Comparison of ENCODE assay signal across 2 cellular contexts in the genomic region with DNA sequence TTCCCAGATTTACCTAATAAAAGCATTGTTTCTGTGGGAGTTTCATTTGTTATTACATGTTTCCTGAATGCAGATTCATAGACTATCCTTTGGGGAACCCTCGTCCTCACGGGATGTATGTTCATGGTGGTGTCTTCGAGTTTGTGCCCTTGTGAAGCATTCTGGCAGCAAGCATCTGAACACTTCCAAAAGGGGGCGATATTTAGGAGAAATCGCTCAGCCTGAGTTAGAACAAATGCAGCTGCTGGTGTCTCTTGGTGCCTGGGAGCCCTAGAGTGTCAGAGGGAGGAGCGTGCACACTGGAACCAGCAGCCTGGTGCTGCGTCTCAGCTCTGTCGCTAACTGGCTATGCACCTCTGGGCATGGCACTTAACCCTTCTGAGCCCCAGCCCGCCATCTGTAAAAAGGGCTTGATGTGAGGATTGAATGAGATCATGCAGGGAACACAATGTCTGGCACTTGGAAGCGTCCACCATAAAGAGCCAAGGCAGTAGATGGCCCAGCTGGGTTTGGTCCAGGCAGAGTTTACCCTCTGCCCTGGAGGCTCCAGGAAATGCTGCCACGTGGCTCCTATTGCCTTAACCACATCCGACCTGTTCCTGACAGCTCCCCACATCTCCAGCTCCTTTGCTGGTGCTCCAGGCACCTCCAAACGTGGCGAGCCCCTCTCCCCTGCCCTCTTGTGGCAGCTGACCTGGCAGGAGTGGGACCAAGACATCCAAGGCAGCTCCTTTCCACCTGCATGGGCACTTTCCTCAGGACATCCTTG.
TF ChIP-seq lines count a peak whose summit lies in the region.

No MANE protein-coding gene starts in this region.

TF ChIP-seq in SK-N-SH, 30 proteins besides CTCF, POLR2A, EP300 and RAD21 (continued from another document):
- TF ChIP-seq IRF3 (IDR thresholded peaks at IDR 0.05; ENCODE audit: low read depth, low read length) = no peak
- TF ChIP-seq, protein P1, sequence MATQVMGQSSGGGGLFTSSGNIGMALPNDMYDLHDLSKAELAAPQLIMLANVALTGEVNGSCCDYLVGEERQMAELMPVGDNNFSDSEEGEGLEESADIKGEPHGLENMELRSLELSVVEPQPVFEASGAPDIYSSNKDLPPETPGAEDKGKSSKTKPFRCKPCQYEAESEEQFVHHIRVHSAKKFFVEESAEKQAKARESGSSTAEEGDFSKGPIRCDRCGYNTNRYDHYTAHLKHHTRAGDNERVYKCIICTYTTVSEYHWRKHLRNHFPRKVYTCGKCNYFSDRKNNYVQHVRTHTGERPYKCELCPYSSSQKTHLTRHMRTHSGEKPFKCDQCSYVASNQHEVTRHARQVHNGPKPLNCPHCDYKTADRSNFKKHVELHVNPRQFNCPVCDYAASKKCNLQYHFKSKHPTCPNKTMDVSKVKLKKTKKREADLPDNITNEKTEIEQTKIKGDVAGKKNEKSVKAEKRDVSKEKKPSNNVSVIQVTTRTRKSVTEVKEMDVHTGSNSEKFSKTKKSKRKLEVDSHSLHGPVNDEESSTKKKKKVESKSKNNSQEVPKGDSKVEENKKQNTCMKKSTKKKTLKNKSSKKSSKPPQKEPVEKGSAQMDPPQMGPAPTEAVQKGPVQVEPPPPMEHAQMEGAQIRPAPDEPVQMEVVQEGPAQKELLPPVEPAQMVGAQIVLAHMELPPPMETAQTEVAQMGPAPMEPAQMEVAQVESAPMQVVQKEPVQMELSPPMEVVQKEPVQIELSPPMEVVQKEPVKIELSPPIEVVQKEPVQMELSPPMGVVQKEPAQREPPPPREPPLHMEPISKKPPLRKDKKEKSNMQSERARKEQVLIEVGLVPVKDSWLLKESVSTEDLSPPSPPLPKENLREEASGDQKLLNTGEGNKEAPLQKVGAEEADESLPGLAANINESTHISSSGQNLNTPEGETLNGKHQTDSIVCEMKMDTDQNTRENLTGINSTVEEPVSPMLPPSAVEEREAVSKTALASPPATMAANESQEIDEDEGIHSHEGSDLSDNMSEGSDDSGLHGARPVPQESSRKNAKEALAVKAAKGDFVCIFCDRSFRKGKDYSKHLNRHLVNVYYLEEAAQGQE (IDR thresholded peaks at IDR 0.05; ENCODE audit: low read depth, low read length) = no peak
- no peak for TF ChIP-seq GATA2 (CRISPR knock-in tag; IDR thresholded peaks at IDR 0.05)
- TF ChIP-seq POLR2AphosphoS5 (IDR thresholded peaks at IDR 0.05; ENCODE audit: low read depth, low read length) = no peak
- no peak for TF ChIP-seq CHD2 (IDR thresholded peaks at IDR 0.05; ENCODE audit: low read length, partially characterized antibody)
- no peak for TF ChIP-seq RFX5 (IDR thresholded peaks at IDR 0.05; ENCODE audit: low read length)
- no peak for TF ChIP-seq FOXJ3 (CRISPR knock-in tag; IDR thresholded peaks at IDR 0.05)
- no peak for TF ChIP-seq ELF1 (IDR thresholded peaks at IDR 0.05)
- TF ChIP-seq MXI1 (IDR thresholded peaks at IDR 0.05; ENCODE audit: low read depth, low read length) = no peak

TF ChIP-seq in SK-N-SH treated with all-trans-retinoic acid at 6 μM for 48 hours, 23 proteins besides CTCF, POLR2A, EP300 and RAD21 (continued from another document):
- TF ChIP-seq PATZ1 (CRISPR knock-in tag; IDR thresholded peaks at IDR 0.05; ENCODE audit: borderline replicate concordance) = no peak
- no peak for TF ChIP-seq ARNTL (CRISPR knock-in tag; IDR thresholded peaks at IDR 0.05; ENCODE audit: borderline replicate concordance, low read depth)
- no peak for TF ChIP-seq ZFP3 (CRISPR knock-in tag; IDR thresholded peaks at IDR 0.05)
- TF ChIP-seq CREB5 (CRISPR knock-in tag; IDR thresholded peaks at IDR 0.05; ENCODE audit: low read depth) = no peak
- no peak for TF ChIP-seq ZNF8 (CRISPR knock-in tag; IDR thresholded peaks at IDR 0.05)
- TF ChIP-seq BACH2 (CRISPR knock-in tag; IDR thresholded peaks at IDR 0.05; ENCODE audit: borderline replicate concordance) = no peak
- no peak for TF ChIP-seq CSDC2 (CRISPR knock-in tag; IDR thresholded peaks at IDR 0.05)
- no peak for TF ChIP-seq SNAI2 (CRISPR knock-in tag; IDR thresholded peaks at IDR 0.05)
- TF ChIP-seq TCF4 (CRISPR knock-in tag; IDR thresholded peaks at IDR 0.05; ENCODE audit: borderline replicate concordance) = no peak
- TF ChIP-seq, protein P2, sequence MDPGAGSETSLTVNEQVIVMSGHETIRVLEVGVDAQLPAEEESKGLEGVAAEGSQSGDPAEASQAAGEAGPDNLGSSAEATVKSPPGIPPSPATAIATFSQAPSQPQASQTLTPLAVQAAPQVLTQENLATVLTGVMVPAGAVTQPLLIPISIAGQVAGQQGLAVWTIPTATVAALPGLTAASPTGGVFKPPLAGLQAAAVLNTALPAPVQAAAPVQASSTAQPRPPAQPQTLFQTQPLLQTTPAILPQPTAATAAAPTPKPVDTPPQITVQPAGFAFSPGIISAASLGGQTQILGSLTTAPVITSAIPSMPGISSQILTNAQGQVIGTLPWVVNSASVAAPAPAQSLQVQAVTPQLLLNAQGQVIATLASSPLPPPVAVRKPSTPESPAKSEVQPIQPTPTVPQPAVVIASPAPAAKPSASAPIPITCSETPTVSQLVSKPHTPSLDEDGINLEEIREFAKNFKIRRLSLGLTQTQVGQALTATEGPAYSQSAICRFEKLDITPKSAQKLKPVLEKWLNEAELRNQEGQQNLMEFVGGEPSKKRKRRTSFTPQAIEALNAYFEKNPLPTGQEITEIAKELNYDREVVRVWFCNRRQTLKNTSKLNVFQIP (CRISPR knock-in tag; IDR thresholded peaks at IDR 0.05; ENCODE audit: borderline replicate concordance, low read depth) = no peak
